Comparison of ENCODE assay signal across 8 cellular contexts in the genomic region with DNA sequence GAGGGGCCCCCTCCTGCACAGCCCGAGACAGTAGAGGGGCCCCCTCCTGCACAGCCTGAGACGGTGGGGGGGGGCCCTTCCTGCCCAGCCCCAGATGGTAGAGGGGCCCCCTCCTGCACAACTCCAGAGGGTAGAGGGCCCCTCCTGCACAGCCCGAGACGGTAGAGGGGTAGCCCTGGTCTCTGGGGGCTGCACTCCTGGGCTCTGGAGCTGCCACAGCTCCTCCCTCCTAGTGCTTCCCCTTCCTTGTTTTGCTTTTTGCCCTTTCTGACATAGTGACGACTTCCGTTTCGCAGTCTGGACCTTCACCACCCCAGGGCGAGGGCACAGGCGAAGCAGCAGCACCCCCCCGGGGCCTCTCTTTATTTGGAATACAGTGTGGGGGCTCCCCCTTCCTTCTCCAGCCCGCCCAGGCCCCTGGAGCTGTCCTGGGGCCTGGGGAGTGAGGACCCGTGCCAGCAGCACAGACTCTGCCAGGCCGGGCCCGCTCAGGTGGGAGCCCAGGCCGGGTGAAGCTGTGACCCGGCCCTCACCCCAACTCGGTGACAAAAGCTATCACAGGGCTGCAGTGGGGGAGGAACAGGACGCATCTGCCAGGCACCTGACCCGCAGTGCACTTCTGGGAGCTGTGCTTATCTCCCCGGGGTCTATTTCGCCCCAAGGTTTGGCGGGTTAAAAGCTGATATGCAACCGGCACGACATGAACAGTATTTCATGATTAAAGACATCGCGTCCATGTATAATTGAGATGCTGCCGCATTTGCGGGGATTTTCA. TPM values are rescaled to one million over a fixed set of nuclear protein-coding genes. Genes with fewer than 3 reads are reported as not detected.
DNase-seq lines count a peak whose midpoint lies in the region; ATAC-seq, FAIRE-seq and TF ChIP-seq lines count a peak whose summit lies in the region.

No MANE protein-coding gene starts in this region.

- no peak for TF ChIP-seq CTCF in WTC11 (IDR thresholded peaks at IDR 0.05)
- no peak for TF ChIP-seq CTCF in bronchial epithelial cell (IDR thresholded peaks at IDR 0.05; ENCODE audit: insufficient read depth, low read length, severe bottlenecking)

- no peaks in the 10 kb centered on the region for H3K27me3 Mint-ChIP-seq in WTC11 (ENCODE audit: low read depth)

- H3K9me3 Mint-ChIP-seq in WTC11 = no peaks in the 10 kb centered on the region

- DNase-seq in Caki2 (ENCODE audit: low read depth) = peak; percentile 48
- peak; percentile 52 for DNase-seq in LoVo (ENCODE audit: low spot score)
- no peak for DNase-seq in WTC11 (ENCODE audit: low spot score)
- peak; percentile 13 for DNase-seq in bronchial epithelial cell (ENCODE audit: low read depth)
- peak; percentile 36 for DNase-seq in inferior parietal cortex (ENCODE audit: extremely low spot score)
- DNase-seq in stimulated activated CD4-positive, alpha-beta T cell treated with anti-CD3 and anti-CD28 coated beads, Interleukin-12 subunit alpha, Interleukin-12 subunit beta, amount 100 ng/mL, for 48 hours (ENCODE audit: low read depth in 2 of 3, low spot score in 1 of 3) = peak; percentile 43 to 51 (median 46)

- H3K27me3 ChIP-seq in bronchial epithelial cell (ENCODE audit: control insufficient read depth, insufficient read depth, low read length) = no peaks in the 10 kb centered on the region

- in situ Hi-C loops in Caki2 (cut with HindIII; ENCODE audit: low pct_unique_long_range_greater_than_20kb, low sequenced_read_pairs) = no loop called here

- H3K4me3 ChIP-seq in bronchial epithelial cell (ENCODE audit: low read depth, low read length) = peak overlapping the region; percentile 52

- H3K4me3 Mint-ChIP-seq in WTC11 = peak overlapping the region; percentile 75

- no peak overlapping the region for H3K27ac Mint-ChIP-seq in WTC11

- peaks cover 19% of the 10 kb centered on the region for H3K4me1 Mint-ChIP-seq in WTC11

- peaks cover 10% of the 10 kb centered on the region; the same call in 1 of the 2 replicates for H3K36me3 Mint-ChIP-seq in WTC11

- POLR2A ChIA-PET in WTC11 (lab: Charles Lee) = interaction anchor here (0.6 to 1.9 kb wide), 5 partner anchors 8 to 39 kb away, joined by 3 to 6 read pairs (median 3); no protein-coding TSS in a partner anchor

- peak; percentile 48 for ATAC-seq in GM21447 (IDR thresholded peaks at IDR 0.05; ENCODE audit: unreplicated experiment)
- ATAC-seq in WTC11 = peak; percentile 2; the same call in 1 of the 2 replicates
- no peak for ATAC-seq in HG03439 (IDR thresholded peaks at IDR 0.05; ENCODE audit: unreplicated experiment)

- CTCF ChIA-PET in WTC11 (lab: Charles Lee) = interaction anchor here (0.8 to 3.5 kb wide), 9 partner anchors 23 to 1006 kb away, joined by 3 to 28 read pairs (median 4); a partner anchor contains a TSS

- peaks cover 4% of the 10 kb centered on the region for H3K36me3 ChIP-seq in bronchial epithelial cell (ENCODE audit: control insufficient read depth, insufficient read depth, low read length)

- no peak for FAIRE-seq in bronchial epithelial cell (lab: Jason Lieb, UNC)

TF ChIP-seq in WTC11, 78 proteins besides CTCF, POLR2A, EP300 and RAD21:
- TF ChIP-seq RORB (CRISPR knock-in tag; IDR thresholded peaks at IDR 0.05) (no peak), TP53 (CRISPR knock-in tag; IDR thresholded peaks at IDR 0.05) (0 out of 2 replicates have a peak, but pooled peaks have one; percentile 15)
- TF ChIP-seq, protein P1, sequence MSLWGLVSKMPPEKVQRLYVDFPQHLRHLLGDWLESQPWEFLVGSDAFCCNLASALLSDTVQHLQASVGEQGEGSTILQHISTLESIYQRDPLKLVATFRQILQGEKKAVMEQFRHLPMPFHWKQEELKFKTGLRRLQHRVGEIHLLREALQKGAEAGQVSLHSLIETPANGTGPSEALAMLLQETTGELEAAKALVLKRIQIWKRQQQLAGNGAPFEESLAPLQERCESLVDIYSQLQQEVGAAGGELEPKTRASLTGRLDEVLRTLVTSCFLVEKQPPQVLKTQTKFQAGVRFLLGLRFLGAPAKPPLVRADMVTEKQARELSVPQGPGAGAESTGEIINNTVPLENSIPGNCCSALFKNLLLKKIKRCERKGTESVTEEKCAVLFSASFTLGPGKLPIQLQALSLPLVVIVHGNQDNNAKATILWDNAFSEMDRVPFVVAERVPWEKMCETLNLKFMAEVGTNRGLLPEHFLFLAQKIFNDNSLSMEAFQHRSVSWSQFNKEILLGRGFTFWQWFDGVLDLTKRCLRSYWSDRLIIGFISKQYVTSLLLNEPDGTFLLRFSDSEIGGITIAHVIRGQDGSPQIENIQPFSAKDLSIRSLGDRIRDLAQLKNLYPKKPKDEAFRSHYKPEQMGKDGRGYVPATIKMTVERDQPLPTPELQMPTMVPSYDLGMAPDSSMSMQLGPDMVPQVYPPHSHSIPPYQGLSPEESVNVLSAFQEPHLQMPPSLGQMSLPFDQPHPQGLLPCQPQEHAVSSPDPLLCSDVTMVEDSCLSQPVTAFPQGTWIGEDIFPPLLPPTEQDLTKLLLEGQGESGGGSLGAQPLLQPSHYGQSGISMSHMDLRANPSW (CRISPR knock-in tag; conservative IDR thresholded peaks at IDR 0.05; ENCODE audit: low read depth) = no peak
- TF ChIP-seq, protein P2, sequence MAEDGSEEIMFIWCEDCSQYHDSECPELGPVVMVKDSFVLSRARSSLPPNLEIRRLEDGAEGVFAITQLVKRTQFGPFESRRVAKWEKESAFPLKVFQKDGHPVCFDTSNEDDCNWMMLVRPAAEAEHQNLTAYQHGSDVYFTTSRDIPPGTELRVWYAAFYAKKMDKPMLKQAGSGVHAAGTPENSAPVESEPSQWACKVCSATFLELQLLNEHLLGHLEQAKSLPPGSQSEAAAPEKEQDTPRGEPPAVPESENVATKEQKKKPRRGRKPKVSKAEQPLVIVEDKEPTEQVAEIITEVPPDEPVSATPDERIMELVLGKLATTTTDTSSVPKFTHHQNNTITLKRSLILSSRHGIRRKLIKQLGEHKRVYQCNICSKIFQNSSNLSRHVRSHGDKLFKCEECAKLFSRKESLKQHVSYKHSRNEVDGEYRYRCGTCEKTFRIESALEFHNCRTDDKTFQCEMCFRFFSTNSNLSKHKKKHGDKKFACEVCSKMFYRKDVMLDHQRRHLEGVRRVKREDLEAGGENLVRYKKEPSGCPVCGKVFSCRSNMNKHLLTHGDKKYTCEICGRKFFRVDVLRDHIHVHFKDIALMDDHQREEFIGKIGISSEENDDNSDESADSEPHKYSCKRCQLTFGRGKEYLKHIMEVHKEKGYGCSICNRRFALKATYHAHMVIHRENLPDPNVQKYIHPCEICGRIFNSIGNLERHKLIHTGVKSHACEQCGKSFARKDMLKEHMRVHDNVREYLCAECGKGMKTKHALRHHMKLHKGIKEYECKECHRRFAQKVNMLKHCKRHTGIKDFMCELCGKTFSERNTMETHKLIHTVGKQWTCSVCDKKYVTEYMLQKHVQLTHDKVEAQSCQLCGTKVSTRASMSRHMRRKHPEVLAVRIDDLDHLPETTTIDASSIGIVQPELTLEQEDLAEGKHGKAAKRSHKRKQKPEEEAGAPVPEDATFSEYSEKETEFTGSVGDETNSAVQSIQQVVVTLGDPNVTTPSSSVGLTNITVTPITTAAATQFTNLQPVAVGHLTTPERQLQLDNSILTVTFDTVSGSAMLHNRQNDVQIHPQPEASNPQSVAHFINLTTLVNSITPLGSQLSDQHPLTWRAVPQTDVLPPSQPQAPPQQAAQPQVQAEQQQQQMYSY (CRISPR knock-in tag; IDR thresholded peaks at IDR 0.05) = peak; percentile 95

RNA-seq across cellular contexts. Expression of a gene that starts 1.1 kb away (rescaled TPM):
- total RNA-seq in Caki2 (2014; rRNA removed; shearing (Covaris generic); ENCODE audit: low replicate concordance) = 17.0 and 31.0 TPM in 2 replicates
- total RNA-seq in WTC11 (2021) = 47.8 to 51.1 TPM (median 50.3 TPM) in 3 replicates
- 5.2 and 6.8 TPM in 2 replicates for total RNA-seq in bronchial epithelial cell

RNA-seq across cellular contexts. Expression of a gene that starts 29.3 kb away (rescaled TPM):
- total RNA-seq in Caki2 (2014; rRNA removed; shearing (Covaris generic); ENCODE audit: low replicate concordance) = not detected in 2 replicates
- total RNA-seq in WTC11 (2021) (0.73 to 1.1 TPM (median 0.87 TPM) in 3 replicates), bronchial epithelial cell (10.4 and 11.1 TPM in 2 replicates)

RNA-seq across cellular contexts. Expression of a gene that starts 47.3 kb away (rescaled TPM):
- 1.5 TPM in 1 of 2 replicates, not detected in the other for total RNA-seq in Caki2 (2014; rRNA removed; shearing (Covaris generic); ENCODE audit: low replicate concordance)
- total RNA-seq in WTC11 (2021) (0.55 to 0.64 TPM in 2 of 3 replicates, not detected in the other), bronchial epithelial cell (0.13 TPM in 1 of 2 replicates, not detected in the other)

RNA-seq across cellular contexts. Expression of a gene that starts 55.4 kb away (rescaled TPM):
- not detected in 2 replicates for total RNA-seq in Caki2 (2014; rRNA removed; shearing (Covaris generic); ENCODE audit: low replicate concordance)
- 0.21 to 0.23 TPM in 2 of 3 replicates, not detected in the other for total RNA-seq in WTC11 (2021)
- 2.9 and 3.8 TPM in 2 replicates for total RNA-seq in bronchial epithelial cell

RNA-seq across cellular contexts. Expression of a gene that starts 59.1 kb away (rescaled TPM):
- total RNA-seq in Caki2 (2014; rRNA removed; shearing (Covaris generic); ENCODE audit: low replicate concordance) = 21.1 and 34.6 TPM in 2 replicates
- 35.2 to 52.5 TPM (median 36.7 TPM) in 3 replicates for total RNA-seq in WTC11 (2021)
- total RNA-seq in bronchial epithelial cell = 29.2 and 29.3 TPM in 2 replicates
